Comparison of ENCODE assay signal across 12 cellular contexts in the genomic region with DNA sequence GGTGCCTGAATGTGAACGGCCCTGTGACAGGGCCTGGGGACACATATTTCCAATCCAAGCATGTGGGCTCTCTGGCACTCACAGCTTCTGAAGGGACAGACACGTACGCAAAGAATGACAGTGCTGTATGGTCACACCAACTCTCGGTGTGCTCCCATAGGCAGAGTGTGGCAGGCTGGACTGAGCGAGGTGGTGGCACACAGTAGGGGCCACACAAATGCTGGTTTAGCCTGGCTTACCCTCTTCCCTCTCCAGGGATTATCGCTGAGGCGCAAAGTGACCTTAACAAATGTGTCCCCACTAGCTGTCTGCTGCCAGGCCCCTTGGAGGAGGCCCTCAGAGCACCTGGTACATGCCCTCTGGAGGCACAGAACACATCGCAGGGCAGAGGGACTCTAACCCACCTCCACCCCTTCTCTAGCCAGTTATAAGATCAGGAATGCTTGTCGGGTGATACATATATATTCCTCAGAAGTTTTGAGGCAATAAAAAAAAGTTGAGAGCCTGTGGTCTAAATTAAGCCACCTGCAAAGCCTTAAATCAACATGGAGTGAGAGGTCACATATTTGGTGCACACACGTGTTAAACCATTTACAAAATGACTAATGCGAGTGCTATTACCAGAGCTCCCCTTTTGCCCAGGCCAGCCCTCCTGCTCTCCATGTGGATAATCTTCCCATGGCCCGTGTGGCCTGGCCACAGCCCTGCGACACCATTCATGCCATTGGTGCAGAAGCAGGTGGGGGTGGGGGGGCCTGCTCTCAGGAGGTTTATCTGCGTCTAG.
DNase-seq lines count a peak whose midpoint lies in the region; ATAC-seq, FAIRE-seq and TF ChIP-seq lines count a peak whose summit lies in the region.
"Had no signal": no experiment of that assay in that cellular context is flagged by ENCODE, and none has a peak within 500 bp of the region (broad histone marks: within the 10 kb centered on the region; RNA-seq: fewer than 3 reads in every experiment).

No MANE protein-coding gene starts in this region.

- H3K9me3 ChIP-seq in breast epithelium (no peaks in the 10 kb centered on the region), adipocyte (ENCODE audit: control insufficient read depth, low read length) (no peaks in the 10 kb centered on the region), T-helper 17 cell (ENCODE audit: control insufficient read depth, low read length, poor library complexity, severe bottlenecking) (no peaks in the 10 kb centered on the region)

- BruUV-seq in MCF 10A (replicated peaks; lab: Mats Ljungman, UMichigan) = no TSS peak

- H3K27me3 Mint-ChIP-seq in MCF 10A (ENCODE audit: insufficient read depth, unreplicated experiment) (peaks cover 19% of the 10 kb centered on the region), T-helper 17 cell (peaks cover 43% of the 10 kb centered on the region)

- intact Hi-C loops in MCF 10A (cut with micrococcal nuclease) (no loop called here), breast epithelium (cut with DNase I; ENCODE audit: low total_unique reads) (no loop called here)

- TF ChIP-seq POLR2A in breast epithelium (IDR thresholded peaks at IDR 0.05) = no peak

- H3K4me3 ChIP-seq in breast epithelium = no peak overlapping the region
- no peak overlapping the region for H3K4me3 ChIP-seq in adipocyte (ENCODE audit: low read length)
- no peak overlapping the region for H3K4me3 ChIP-seq in kidney epithelial cell (ENCODE audit: low read depth, low read length)

- no peak for ATAC-seq in T-helper 17 cell
- ATAC-seq: activated CD4-positive, CD25-positive, alpha-beta regulatory T cell treated with anti-CD3 and anti-CD28 coated beads, Interleukin-2, amount 50 U/mL, for 24 hours had no signal

- H3K27ac Mint-ChIP-seq in MCF 10A (ENCODE audit: low read depth, unreplicated experiment) (no peak overlapping the region), T-helper 17 cell (no peak overlapping the region)

- no peaks in the 10 kb centered on the region for H3K27me3 ChIP-seq in breast epithelium
- H3K27me3 ChIP-seq in adipocyte (replicated peaks; ENCODE audit: control insufficient read depth, insufficient read depth, low read length) = peaks cover 5% of the 10 kb centered on the region
- no peaks in the 10 kb centered on the region for H3K27me3 ChIP-seq in kidney epithelial cell (ENCODE audit: control insufficient read depth, insufficient read depth, low read length)

- TF ChIP-seq CTCF in MCF 10A (IDR thresholded peaks at IDR 0.05; ENCODE audit: unreplicated experiment) (no peak), breast epithelium (IDR thresholded peaks at IDR 0.05) (no peak), kidney epithelial cell (IDR thresholded peaks at IDR 0.05; ENCODE audit: insufficient read depth, low read length, poor library complexity, severe bottlenecking) (no peak)

- H3K4me1 Mint-ChIP-seq in MCF 10A (ENCODE audit: insufficient read depth, unreplicated experiment) = peaks cover 17% of the 10 kb centered on the region
- peaks cover 2% of the 10 kb centered on the region for H3K4me1 Mint-ChIP-seq in T-helper 17 cell

- H3K4me1 ChIP-seq in breast epithelium (no peaks in the 10 kb centered on the region), adipocyte (ENCODE audit: control insufficient read depth, insufficient read depth, low read length) (no peaks in the 10 kb centered on the region)

- H3K4me3 Mint-ChIP-seq in MCF 10A (ENCODE audit: unreplicated experiment) (no peak overlapping the region), T-helper 17 cell (no peak overlapping the region)

- no peak overlapping the region for H3K9ac ChIP-seq in adipocyte (ENCODE audit: low read length)

- no peaks in the 10 kb centered on the region for H3K9me3 Mint-ChIP-seq in MCF 10A (ENCODE audit: unreplicated experiment)

- H3K36me3 Mint-ChIP-seq in MCF 10A (ENCODE audit: insufficient read depth, unreplicated experiment) (no peaks in the 10 kb centered on the region), T-helper 17 cell (ENCODE audit: low read depth) (no peaks in the 10 kb centered on the region)

- peak; percentile 97 for FAIRE-seq in urothelium cell line (lab: Jason Lieb, UNC)

- peak; percentile 79 for DNase-seq in MCF 10A (ENCODE audit: unreplicated experiment)
- no peak for DNase-seq in breast epithelium (ENCODE audit: low spot score in 2 of 2)
- DNase-seq in adipocyte (ENCODE audit: low read depth) = peak; percentile 59
- peak; percentile 97 for DNase-seq in kidney epithelial cell (ENCODE audit: low read depth)
- DNase-seq in urothelium cell line (ENCODE audit: low spot score) = peak; percentile 93
- DNase-seq in NCI-H446 (lab: John Stamatoyannopoulos, UW) = no peak
- DNase-seq in stimulated activated CD4-positive, alpha-beta T cell treated with anti-CD3 and anti-CD28 coated beads, Interleukin-4, amount 100 ng/mL, for 1 hour = no peak
- no peak for DNase-seq in T-helper 17 cell
- DNase-seq: activated gamma-delta T cell treated with Interleukin-2 at 50 U/mL for 16 hours, NCI-H1694, OCI-M1 had no signal

- POLR2A ChIA-PET in MCF 10A (lab: Yijun Ruan, JAX) = interaction anchor here (0.7 kb wide), 3 partner anchors 19 to 587 kb away, joined by 3 read pairs; no protein-coding TSS in a partner anchor

- H3K36me3 ChIP-seq in breast epithelium (no peaks in the 10 kb centered on the region), adipocyte (ENCODE audit: control insufficient read depth, insufficient read depth, low read length, severe bottlenecking) (no peaks in the 10 kb centered on the region), kidney epithelial cell (ENCODE audit: control insufficient read depth, insufficient read depth, low read length) (no peaks in the 10 kb centered on the region)

- CTCF ChIA-PET in MCF 10A (lab: Yijun Ruan, JAX) = interaction anchor here (0.5 to 0.7 kb wide), 3 partner anchors 127 to 230 kb away, joined by 3 read pairs; no protein-coding TSS in a partner anchor

- H3K27ac ChIP-seq in breast epithelium = no peak overlapping the region

Comparison
In these comparisons a context has a peak if more than half of its experiments do, and no peak if none do; other contexts are left out.
1. DNase-seq: peak in MCF 10A (single experiment), adipocyte (single experiment), kidney epithelial cell (single experiment) and urothelium cell line (single experiment); none in breast epithelium (0 of 2), NCI-H446 (0 of 2), stimulated activated CD4-positive, alpha-beta T cell treated with anti-CD3 and anti-CD28 coated beads, Interleukin-4, amount 100 ng/mL, for 1 hour (single experiment) and T-helper 17 cell (0 of 3).